In the genomic region with DNA sequence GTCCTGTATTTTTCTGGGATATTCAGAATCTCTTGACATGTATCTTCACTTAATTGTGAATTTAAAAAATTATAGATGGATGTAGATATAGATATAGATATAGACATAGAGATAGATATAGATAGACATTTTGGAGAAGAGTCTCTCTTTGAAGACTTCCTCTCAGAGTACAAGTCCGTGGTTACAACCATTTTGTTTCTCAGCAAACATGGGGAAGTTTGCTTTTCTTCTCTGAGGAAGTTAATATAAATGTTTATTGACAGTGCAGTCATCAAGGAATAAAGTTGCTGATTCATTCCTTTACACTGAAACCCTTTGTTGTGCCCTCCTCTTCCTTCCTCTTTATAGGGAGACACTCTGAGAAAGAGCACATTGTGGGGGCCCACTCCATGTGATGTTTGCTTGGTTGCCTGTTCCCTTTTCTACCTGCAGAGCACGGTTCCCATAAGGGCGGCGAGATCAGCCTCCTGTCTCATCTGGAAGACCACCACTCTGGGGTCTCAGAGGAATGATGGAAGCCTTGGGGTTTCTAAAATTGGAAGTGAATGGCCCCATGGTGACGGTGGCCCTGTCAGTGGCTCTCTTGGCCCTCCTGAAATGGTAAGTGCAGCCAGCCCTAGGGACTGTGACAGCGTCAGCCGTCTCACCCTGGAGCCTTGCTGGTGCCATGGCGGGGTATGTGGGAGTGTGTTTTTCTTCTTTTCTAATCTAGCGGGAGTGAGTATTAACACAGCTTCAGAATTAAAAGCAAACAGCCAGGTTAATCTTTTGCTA, we compare ENCODE assay signal across 1 cellular context.
TF ChIP-seq lines count a peak whose summit lies in the region.

A gene (plus strand): TSS at position 385 of the 774 bp plus-strand sequence. CDS start 127 bp downstream, at position 512.

TF ChIP-seq in K562, 482 proteins besides CTCF, POLR2A, EP300 and RAD21 (continued from another document and continues in another):
- TF ChIP-seq ZNF644 (tag; IDR thresholded peaks at IDR 0.05; ENCODE audit: low read depth) (no peak), JUNB (CRISPR knock-in tag; conservative IDR thresholded peaks at IDR 0.05) (no peak), HLTF (IDR thresholded peaks at IDR 0.05) (no peak), ZBTB8A (IDR thresholded peaks at IDR 0.05; ENCODE audit: partially characterized antibody) (no peak), HNRNPUL1 (IDR thresholded peaks at IDR 0.05; ENCODE audit: low read length) (no peak), ZNF785 (CRISPR knock-in tag; IDR thresholded peaks at IDR 0.05) (no peak), ARID1B (IDR thresholded peaks at IDR 0.05) (no peak), ATF7 (IDR thresholded peaks at IDR 0.05) (0 out of 2 replicates have a peak, but pooled peaks have one; percentile 16), ZNF274 (IDR thresholded peaks at IDR 0.05; ENCODE audit: borderline replicate concordance, low read depth, low read length) (no peak), SNRNP70 (optimal IDR thresholded peaks at IDR 0.05; ENCODE audit: low read depth, low read length) (no peak), PPARD (CRISPR knock-in tag; IDR thresholded peaks at IDR 0.05) (no peak), KLF16 (IDR thresholded peaks at IDR 0.05) (no peak), NFIC (IDR thresholded peaks at IDR 0.05) (no peak), NONO (IDR thresholded peaks at IDR 0.05; ENCODE audit: low read depth in 2 of 2, low read length in 1 of 2) (no peak), FOXP1 (CRISPR knock-in tag; IDR thresholded peaks at IDR 0.05) (peak; percentile 89; the same call in 1 of the 2 replicates), TGIF2 (CRISPR knock-in tag; IDR thresholded peaks at IDR 0.05) (no peak), KLF13 (tag; IDR thresholded peaks at IDR 0.05; ENCODE audit: borderline replicate concordance, low read depth) (no peak), NFXL1 (CRISPR knock-in tag; IDR thresholded peaks at IDR 0.05) (no peak), YBX1 (IDR thresholded peaks at IDR 0.05) (no peak), ZNF79 (CRISPR knock-in tag; IDR thresholded peaks at IDR 0.05; ENCODE audit: low read depth) (no peak), STAT5A (IDR thresholded peaks at IDR 0.05; ENCODE audit: borderline replicate concordance, low read length) (no peak), SMAD2 (IDR thresholded peaks at IDR 0.05; ENCODE audit: low read depth, low read length) (no peak), BACH1 (tag; IDR thresholded peaks at IDR 0.05) (peak; percentile 33; the same call in 1 of the 2 replicates), KHSRP (IDR thresholded peaks at IDR 0.05) (no peak), MTA3 (IDR thresholded peaks at IDR 0.05; ENCODE audit: borderline replicate concordance) (peak; percentile 49; the same call in 1 of the 2 replicates), MAZ (CRISPR knock-in tag; conservative IDR thresholded peaks at IDR 0.05 in 1 of 2, IDR thresholded peaks at IDR 0.05 in 1 of 2) (0 out of 4 replicates have a peak, but pooled peaks of 1 of the 2 experiments have one; percentile 11), HIVEP1 (CRISPR knock-in tag; IDR thresholded peaks at IDR 0.05) (no peak)
- TF ChIP-seq, protein P1, sequence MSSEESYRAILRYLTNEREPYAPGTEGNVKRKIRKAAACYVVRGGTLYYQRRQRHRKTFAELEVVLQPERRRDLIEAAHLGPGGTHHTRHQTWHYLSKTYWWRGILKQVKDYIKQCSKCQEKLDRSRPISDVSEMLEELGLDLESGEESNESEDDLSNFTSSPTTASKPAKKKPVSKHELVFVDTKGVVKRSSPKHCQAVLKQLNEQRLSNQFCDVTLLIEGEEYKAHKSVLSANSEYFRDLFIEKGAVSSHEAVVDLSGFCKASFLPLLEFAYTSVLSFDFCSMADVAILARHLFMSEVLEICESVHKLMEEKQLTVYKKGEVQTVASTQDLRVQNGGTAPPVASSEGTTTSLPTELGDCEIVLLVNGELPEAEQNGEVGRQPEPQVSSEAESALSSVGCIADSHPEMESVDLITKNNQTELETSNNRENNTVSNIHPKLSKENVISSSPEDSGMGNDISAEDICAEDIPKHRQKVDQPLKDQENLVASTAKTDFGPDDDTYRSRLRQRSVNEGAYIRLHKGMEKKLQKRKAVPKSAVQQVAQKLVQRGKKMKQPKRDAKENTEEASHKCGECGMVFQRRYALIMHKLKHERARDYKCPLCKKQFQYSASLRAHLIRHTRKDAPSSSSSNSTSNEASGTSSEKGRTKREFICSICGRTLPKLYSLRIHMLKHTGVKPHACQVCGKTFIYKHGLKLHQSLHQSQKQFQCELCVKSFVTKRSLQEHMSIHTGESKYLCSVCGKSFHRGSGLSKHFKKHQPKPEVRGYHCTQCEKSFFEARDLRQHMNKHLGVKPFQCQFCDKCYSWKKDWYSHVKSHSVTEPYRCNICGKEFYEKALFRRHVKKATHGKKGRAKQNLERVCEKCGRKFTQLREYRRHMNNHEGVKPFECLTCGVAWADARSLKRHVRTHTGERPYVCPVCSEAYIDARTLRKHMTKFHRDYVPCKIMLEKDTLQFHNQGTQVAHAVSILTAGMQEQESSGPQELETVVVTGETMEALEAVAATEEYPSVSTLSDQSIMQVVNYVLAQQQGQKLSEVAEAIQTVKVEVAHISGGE (CRISPR knock-in tag; IDR thresholded peaks at IDR 0.05) = no peak
- TF ChIP-seq, protein P2, sequence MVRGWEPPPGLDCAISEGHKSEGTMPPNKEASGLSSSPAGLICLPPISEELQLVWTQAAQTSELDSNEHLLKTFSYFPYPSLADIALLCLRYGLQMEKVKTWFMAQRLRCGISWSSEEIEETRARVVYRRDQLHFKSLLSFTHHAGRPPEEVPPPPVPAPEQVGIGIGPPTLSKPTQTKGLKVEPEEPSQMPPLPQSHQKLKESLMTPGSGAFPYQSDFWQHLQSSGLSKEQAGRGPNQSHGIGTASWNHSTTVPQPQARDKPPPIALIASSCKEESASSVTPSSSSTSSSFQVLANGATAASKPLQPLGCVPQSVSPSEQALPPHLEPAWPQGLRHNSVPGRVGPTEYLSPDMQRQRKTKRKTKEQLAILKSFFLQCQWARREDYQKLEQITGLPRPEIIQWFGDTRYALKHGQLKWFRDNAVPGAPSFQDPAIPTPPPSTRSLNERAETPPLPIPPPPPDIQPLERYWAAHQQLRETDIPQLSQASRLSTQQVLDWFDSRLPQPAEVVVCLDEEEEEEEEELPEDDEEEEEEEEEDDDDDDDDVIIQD (CRISPR knock-in tag; IDR thresholded peaks at IDR 0.05) = no peak
- TF ChIP-seq, protein P3, sequence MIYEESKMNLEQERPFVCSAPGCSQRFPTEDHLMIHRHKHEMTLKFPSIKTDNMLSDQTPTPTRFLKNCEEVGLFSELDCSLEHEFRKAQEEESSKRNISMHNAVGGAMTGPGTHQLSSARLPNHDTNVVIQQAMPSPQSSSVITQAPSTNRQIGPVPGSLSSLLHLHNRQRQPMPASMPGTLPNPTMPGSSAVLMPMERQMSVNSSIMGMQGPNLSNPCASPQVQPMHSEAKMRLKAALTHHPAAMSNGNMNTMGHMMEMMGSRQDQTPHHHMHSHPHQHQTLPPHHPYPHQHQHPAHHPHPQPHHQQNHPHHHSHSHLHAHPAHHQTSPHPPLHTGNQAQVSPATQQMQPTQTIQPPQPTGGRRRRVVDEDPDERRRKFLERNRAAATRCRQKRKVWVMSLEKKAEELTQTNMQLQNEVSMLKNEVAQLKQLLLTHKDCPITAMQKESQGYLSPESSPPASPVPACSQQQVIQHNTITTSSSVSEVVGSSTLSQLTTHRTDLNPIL (CRISPR knock-in tag; IDR thresholded peaks at IDR 0.05) = no peak
- TF ChIP-seq, protein P4, sequence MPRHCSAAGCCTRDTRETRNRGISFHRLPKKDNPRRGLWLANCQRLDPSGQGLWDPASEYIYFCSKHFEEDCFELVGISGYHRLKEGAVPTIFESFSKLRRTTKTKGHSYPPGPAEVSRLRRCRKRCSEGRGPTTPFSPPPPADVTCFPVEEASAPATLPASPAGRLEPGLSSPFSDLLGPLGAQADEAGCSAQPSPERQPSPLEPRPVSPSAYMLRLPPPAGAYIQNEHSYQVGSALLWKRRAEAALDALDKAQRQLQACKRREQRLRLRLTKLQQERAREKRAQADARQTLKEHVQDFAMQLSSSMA (CRISPR knock-in tag; IDR thresholded peaks at IDR 0.05) = no peak
- TF ChIP-seq, protein P5, sequence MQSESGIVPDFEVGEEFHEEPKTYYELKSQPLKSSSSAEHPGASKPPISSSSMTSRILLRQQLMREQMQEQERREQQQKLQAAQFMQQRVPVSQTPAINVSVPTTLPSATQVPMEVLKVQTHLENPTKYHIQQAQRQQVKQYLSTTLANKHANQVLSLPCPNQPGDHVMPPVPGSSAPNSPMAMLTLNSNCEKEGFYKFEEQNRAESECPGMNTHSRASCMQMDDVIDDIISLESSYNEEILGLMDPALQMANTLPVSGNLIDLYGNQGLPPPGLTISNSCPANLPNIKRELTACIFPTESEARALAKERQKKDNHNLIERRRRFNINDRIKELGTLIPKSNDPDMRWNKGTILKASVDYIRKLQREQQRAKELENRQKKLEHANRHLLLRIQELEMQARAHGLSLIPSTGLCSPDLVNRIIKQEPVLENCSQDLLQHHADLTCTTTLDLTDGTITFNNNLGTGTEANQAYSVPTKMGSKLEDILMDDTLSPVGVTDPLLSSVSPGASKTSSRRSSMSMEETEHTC (IDR thresholded peaks at IDR 0.05) = no peak
- TF ChIP-seq, protein P6, sequence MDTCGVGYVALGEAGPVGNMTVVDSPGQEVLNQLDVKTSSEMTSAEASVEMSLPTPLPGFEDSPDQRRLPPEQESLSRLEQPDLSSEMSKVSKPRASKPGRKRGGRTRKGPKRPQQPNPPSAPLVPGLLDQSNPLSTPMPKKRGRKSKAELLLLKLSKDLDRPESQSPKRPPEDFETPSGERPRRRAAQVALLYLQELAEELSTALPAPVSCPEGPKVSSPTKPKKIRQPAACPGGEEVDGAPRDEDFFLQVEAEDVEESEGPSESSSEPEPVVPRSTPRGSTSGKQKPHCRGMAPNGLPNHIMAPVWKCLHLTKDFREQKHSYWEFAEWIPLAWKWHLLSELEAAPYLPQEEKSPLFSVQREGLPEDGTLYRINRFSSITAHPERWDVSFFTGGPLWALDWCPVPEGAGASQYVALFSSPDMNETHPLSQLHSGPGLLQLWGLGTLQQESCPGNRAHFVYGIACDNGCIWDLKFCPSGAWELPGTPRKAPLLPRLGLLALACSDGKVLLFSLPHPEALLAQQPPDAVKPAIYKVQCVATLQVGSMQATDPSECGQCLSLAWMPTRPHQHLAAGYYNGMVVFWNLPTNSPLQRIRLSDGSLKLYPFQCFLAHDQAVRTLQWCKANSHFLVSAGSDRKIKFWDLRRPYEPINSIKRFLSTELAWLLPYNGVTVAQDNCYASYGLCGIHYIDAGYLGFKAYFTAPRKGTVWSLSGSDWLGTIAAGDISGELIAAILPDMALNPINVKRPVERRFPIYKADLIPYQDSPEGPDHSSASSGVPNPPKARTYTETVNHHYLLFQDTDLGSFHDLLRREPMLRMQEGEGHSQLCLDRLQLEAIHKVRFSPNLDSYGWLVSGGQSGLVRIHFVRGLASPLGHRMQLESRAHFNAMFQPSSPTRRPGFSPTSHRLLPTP (IDR thresholded peaks at IDR 0.05; ENCODE audit: borderline replicate concordance, extremely low read depth, insufficient read length) = no peak
- TF ChIP-seq, protein P7, sequence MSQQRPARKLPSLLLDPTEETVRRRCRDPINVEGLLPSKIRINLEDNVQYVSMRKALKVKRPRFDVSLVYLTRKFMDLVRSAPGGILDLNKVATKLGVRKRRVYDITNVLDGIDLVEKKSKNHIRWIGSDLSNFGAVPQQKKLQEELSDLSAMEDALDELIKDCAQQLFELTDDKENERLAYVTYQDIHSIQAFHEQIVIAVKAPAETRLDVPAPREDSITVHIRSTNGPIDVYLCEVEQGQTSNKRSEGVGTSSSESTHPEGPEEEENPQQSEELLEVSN (IDR thresholded peaks at IDR 0.05; ENCODE audit: borderline replicate concordance in 1 of 2, extremely low read depth in 1 of 2, insufficient read depth in 1 of 2, insufficient read length in 1 of 2, low read depth in 1 of 2, low read length in 1 of 2, poor library complexity in 1 of 2, severe bottlenecking in 1 of 2) = no peak
- TF ChIP-seq, protein P8, sequence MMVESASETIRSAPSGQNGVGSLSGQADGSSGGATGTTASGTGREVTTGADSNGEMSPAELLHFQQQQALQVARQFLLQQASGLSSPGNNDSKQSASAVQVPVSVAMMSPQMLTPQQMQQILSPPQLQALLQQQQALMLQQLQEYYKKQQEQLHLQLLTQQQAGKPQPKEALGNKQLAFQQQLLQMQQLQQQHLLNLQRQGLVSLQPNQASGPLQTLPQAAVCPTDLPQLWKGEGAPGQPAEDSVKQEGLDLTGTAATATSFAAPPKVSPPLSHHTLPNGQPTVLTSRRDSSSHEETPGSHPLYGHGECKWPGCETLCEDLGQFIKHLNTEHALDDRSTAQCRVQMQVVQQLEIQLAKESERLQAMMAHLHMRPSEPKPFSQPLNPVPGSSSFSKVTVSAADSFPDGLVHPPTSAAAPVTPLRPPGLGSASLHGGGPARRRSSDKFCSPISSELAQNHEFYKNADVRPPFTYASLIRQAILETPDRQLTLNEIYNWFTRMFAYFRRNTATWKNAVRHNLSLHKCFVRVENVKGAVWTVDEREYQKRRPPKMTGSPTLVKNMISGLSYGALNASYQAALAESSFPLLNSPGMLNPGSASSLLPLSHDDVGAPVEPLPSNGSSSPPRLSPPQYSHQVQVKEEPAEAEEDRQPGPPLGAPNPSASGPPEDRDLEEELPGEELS (CRISPR knock-in tag; IDR thresholded peaks at IDR 0.05; ENCODE audit: borderline replicate concordance) = peak; percentile 70; the same call in 1 of the 2 replicates
